In the genomic region with DNA sequence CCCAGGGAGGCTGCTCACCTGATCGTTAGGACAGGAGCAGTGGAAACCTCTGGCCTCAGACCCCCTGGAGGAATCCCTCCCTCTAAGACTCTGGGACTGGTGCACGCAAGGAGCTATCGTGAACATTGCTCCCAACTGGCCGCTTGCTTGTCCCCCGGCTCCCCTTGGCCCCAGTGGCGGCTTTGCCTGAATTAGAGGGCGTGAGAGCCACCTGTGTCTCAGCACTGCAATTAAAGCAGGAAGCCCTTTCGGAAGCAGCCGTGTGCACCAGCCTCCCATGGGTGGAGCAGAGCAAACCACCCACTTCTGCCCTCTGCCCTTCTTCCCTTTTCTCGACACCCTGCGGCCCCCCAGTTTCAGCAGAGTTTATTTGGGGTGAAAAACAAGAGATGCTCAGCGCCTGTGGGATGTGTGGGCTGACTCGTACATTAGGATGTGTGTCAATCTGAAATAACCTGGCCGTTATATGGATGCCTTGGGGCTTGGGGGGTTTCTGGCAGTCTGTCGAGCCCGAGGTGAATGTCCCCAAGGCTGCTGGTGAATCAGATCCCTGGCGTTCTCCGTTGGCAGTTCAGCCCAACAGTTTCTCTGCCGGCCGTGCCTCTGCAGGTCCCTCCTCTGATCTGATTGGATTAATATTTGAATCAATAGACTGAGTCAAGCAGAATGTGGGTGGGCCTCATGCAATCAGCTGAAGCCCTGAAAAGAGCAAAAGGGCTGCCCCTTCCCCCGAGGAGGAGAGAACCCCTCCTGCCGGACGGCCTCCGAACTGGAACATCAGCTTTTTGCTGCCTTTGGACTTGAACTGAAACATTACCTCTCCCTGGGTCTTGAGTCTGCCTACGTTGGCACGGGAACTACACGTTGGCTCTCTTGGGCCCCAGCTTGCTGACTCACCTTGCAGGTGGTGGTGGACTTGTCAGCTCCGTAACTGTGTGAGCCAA, we compare ENCODE assay signal across 9 cellular contexts. TPM values are rescaled to one million over a fixed set of nuclear protein-coding genes. Genes with fewer than 3 reads are reported as not detected.
DNase-seq lines count a peak whose midpoint lies in the region; ATAC-seq and TF ChIP-seq lines count a peak whose summit lies in the region.
"Had no signal": no experiment of that assay in that cellular context is flagged by ENCODE, and none has a peak within 500 bp of the region (broad histone marks: within the 10 kb centered on the region; RNA-seq: fewer than 3 reads in every experiment).

No MANE protein-coding gene starts in this region.

- no peak overlapping the region; the same call in 1 of the 2 replicates for H3K27ac Mint-ChIP-seq in GM23338
- peak overlapping the region; percentile 91 for H3K27ac Mint-ChIP-seq in activated naive CD8-positive, alpha-beta T cell treated with anti-CD3 and anti-CD28 coated beads for 36 hours

- no peak for TF ChIP-seq CTCF in GM23338 (conservative IDR thresholded peaks at IDR 0.05; ENCODE audit: low read depth in 2 of 2)
- TF ChIP-seq CTCF in prostate gland (IDR thresholded peaks at IDR 0.05): peak in 1 of 4 experiments; percentile 20
- TF ChIP-seq CTCF in vagina (IDR thresholded peaks at IDR 0.05): no peak
- no peak for TF ChIP-seq CTCF in omental fat pad (IDR thresholded peaks at IDR 0.05)

- H3K4me2 ChIP-seq in GM23338: no peak overlapping the region

- TF ChIP-seq POLR2A in prostate gland (IDR thresholded peaks at IDR 0.05) (no peak), vagina (IDR thresholded peaks at IDR 0.05) (no peak)

- H3F3A ChIP-seq in GM23338 (replicated peaks; ENCODE audit: low read depth): no peaks in the 10 kb centered on the region

- no peaks in the 10 kb centered on the region for H3K79me2 ChIP-seq in GM23338 (replicated peaks; ENCODE audit: insufficient read depth)

- H3K4me3 ChIP-seq in GM23338 (no peak overlapping the region), prostate gland (no peak overlapping the region), vagina (no peak overlapping the region)

- H3K36me3 Mint-ChIP-seq in GM23338 (ENCODE audit: low read depth): no peaks in the 10 kb centered on the region
- H3K36me3 Mint-ChIP-seq in activated naive CD8-positive, alpha-beta T cell treated with anti-CD3 and anti-CD28 coated beads for 36 hours: no peaks in the 10 kb centered on the region

- no peaks in the 10 kb centered on the region for H4K20me1 ChIP-seq in GM23338 (replicated peaks; ENCODE audit: insufficient read depth)

- intact Hi-C loops in prostate gland (cut with DNase I) (no loop called here), vagina (cut with DNase I) (no loop called here)

- peak overlapping the region; percentile 23; the same call in 1 of the 2 replicates for H2AFZ ChIP-seq in GM23338

- WGBS in prostate gland: 60% methylated on average over 26 of the region's 28 CpGs

- no peaks in the 10 kb centered on the region for H3K9me3 Mint-ChIP-seq in GM23338
- no peaks in the 10 kb centered on the region for H3K9me3 Mint-ChIP-seq in activated naive CD8-positive, alpha-beta T cell treated with anti-CD3 and anti-CD28 coated beads for 36 hours

- H3K4me3 Mint-ChIP-seq in GM23338: no peak overlapping the region
- peak overlapping the region; percentile 80 for H3K4me3 Mint-ChIP-seq in activated naive CD8-positive, alpha-beta T cell treated with anti-CD3 and anti-CD28 coated beads for 36 hours

- ATAC-seq in GM23338 (peak; percentile 22), omental fat pad (ENCODE audit: low FRiP score) (no peak)

- no peaks in the 10 kb centered on the region for H3K27me3 ChIP-seq in GM23338 (ENCODE audit: insufficient read depth)
- no peaks in the 10 kb centered on the region for H3K27me3 ChIP-seq in prostate gland (replicated peaks; ENCODE audit: insufficient read depth)
- H3K27me3 ChIP-seq in vagina: no peaks in the 10 kb centered on the region

- H3K4me1 ChIP-seq in GM23338 (ENCODE audit: insufficient read depth) (peaks cover 3% of the 10 kb centered on the region; the same call in 1 of the 2 replicates), prostate gland (replicated peaks) (peaks cover 5% of the 10 kb centered on the region), vagina (peaks cover 10% of the 10 kb centered on the region)

- H3K27ac ChIP-seq in GM23338 (ENCODE audit: low read depth): no peak overlapping the region
- H3K27ac ChIP-seq in prostate gland: no peak overlapping the region
- H3K27ac ChIP-seq in vagina: no peak overlapping the region

- H3K36me3 ChIP-seq in GM23338 (ENCODE audit: insufficient read depth) (no peaks in the 10 kb centered on the region), prostate gland (no peaks in the 10 kb centered on the region), vagina (no peaks in the 10 kb centered on the region)

- no peaks in the 10 kb centered on the region for H3K9me2 ChIP-seq in GM23338 (ENCODE audit: insufficient read depth)

- H3K9me3 ChIP-seq in prostate gland (no peaks in the 10 kb centered on the region), vagina (no peaks in the 10 kb centered on the region)

- H3K4me1 Mint-ChIP-seq in GM23338: peaks cover 35% of the 10 kb centered on the region
- H3K4me1 Mint-ChIP-seq in activated naive CD8-positive, alpha-beta T cell treated with anti-CD3 and anti-CD28 coated beads for 36 hours: peaks cover 50% of the 10 kb centered on the region

- DNase-seq in DMS79 treated with DMSO at 0.1 percent for 48 hours (lab: John Stamatoyannopoulos, UW) (peak; percentile 90), GM23338 (ENCODE audit: low spot score) (peak; percentile 20), SKM-1 (lab: John Stamatoyannopoulos, UW; ENCODE audit: unreplicated experiment) (peak; percentile 81), prostate gland (ENCODE audit: low spot score) (peak; percentile 57), vagina (ENCODE audit: extremely low spot score in 2 of 2) (no peak), omental fat pad (ENCODE audit: low spot score) (no peak), GF-D8 (lab: John Stamatoyannopoulos, UW) (no peak)
- DNase-seq in activated naive CD8-positive, alpha-beta T cell treated with anti-CD3 and anti-CD28 coated beads for 36 hours: peak; percentile 69

- peaks cover 14% of the 10 kb centered on the region for H3K27me3 Mint-ChIP-seq in GM23338 (ENCODE audit: insufficient read depth, low read depth, poor library complexity)
- no peaks in the 10 kb centered on the region for H3K27me3 Mint-ChIP-seq in activated naive CD8-positive, alpha-beta T cell treated with anti-CD3 and anti-CD28 coated beads for 36 hours

RNA-seq across cellular contexts. Expression of gene UMODL1, which starts 7.3 kb away (rescaled TPM):
- not detected in 2 replicates for total RNA-seq in GM23338 (2014; rRNA removed; shearing (Covaris generic))
- 0.05 TPM in 1 of 2 replicates, not detected in the other for polyA plus RNA-seq in GM23338 (2016; fragmentation: Nextera tagmentation; extraction: Ambion mirVana)
- total RNA-seq in activated naive CD8-positive, alpha-beta T cell treated with anti-CD3 and anti-CD28 coated beads for 36 hours: not detected
- total RNA-seq in prostate gland: under 1 TPM; 0.14 to 0.57 TPM
- not detected for total RNA-seq in vagina
- not detected for total RNA-seq in omental fat pad
- total RNA-seq: endothelial cell of umbilical vein had no signal
- polyA plus RNA-seq: endothelial cell of umbilical vein had no signal

RNA-seq across cellular contexts. Expression of gene ZBTB21, which starts 53.7 kb away (rescaled TPM):
- 11.0 and 13.6 TPM in 2 replicates for total RNA-seq in GM23338 (2014; rRNA removed; shearing (Covaris generic))
- polyA plus RNA-seq in GM23338 (2016; fragmentation: Nextera tagmentation; extraction: Ambion mirVana): 8.7 and 10.0 TPM in 2 replicates
- 10 to 100 TPM; 29.6 to 29.7 TPM for total RNA-seq in activated naive CD8-positive, alpha-beta T cell treated with anti-CD3 and anti-CD28 coated beads for 36 hours
- total RNA-seq in prostate gland (10 to 100 TPM; 12.3 to 13.6 TPM), vagina (16.7 TPM), omental fat pad (10 to 100 TPM; 11.6 to 27.8 (median 18.9) TPM)

Comparison
In these comparisons a context has a peak if more than half of its experiments do, and no peak if none do; other contexts are left out.
1. DNase-seq: peak in DMS79 treated with DMSO at 0.1 percent for 48 hours (single experiment), GM23338 (single experiment), SKM-1 (single experiment), activated naive CD8-positive, alpha-beta T cell treated with anti-CD3 and anti-CD28 coated beads for 36 hours (single experiment) and prostate gland (single experiment); none in vagina (0 of 2), omental fat pad (single experiment) and GF-D8 (single experiment).